21 cellular contexts compared by ENCODE assay signal in the genomic region with DNA sequence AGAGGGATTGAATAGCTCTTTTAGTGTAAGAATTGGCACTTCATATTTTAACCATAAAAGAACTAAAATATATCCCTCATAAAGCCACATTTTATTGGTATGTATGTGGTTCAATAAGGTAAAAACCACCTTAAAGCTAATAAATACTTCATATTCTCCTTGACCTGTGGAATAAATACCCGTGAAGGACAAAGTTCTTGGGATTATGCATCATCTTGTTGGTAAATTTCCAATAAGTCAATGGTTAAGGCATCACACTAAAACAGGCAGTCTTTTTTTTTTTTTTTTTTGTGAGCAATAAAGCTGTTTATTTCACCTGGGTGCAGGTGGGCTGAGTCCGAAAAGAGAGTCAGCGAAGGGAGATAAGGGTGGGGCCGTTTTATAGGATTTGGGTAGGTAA.
"Had no signal": no experiment of that assay in that cellular context is flagged by ENCODE, and none has a peak within 500 bp of the region (broad histone marks: within the 10 kb centered on the region; RNA-seq: fewer than 3 reads in every experiment).

No MANE protein-coding gene starts in this region.

- H3K9me3 ChIP-seq: gastrocnemius medialis, heart right ventricle, ovary, suprapubic skin, thyroid gland, upper lobe of left lung had no signal

- ATAC-seq: esophagus mucosa; gastrocnemius medialis; heart right ventricle; left cardiac atrium; natural killer cell treated with Interleukin-12 subunit alpha and Interleukin-12 subunit beta and Interleukin-15 and Interleukin-18, amount 100 ng/mL, for 72 hours; right cardiac atrium; stimulated activated effector memory CD8-positive, alpha-beta T cell treated with anti-CD3 and anti-CD28 coated beads, Interleukin-12 subunit alpha, Interleukin-12 subunit beta, amount 100 ng/mL, for 72 hours; stimulated activated naive CD8-positive, alpha-beta T cell treated with anti-CD3 and anti-CD28 coated beads, Interleukin-15, Interleukin-2, amounts not matched to agents 100 U/mL and 50 U/mL, for 24 hours had no signal

- H3K9ac ChIP-seq: neural progenitor cell had no signal

- H3K36me3 ChIP-seq: gastrocnemius medialis, heart right ventricle, neural progenitor cell, ovary, suprapubic skin, thyroid gland, upper lobe of left lung had no signal

- H3K36me3 Mint-ChIP-seq: immature natural killer cell; memory B cell; natural killer cell treated with Interleukin-12 subunit alpha and Interleukin-12 subunit beta and Interleukin-15 and Interleukin-18, amount 100 ng/mL, for 72 hours; neural progenitor cell; stimulated activated effector memory CD8-positive, alpha-beta T cell treated with anti-CD3 and anti-CD28 coated beads, Interleukin-12 subunit alpha, Interleukin-12 subunit beta, amount 100 ng/mL, for 72 hours had no signal

- H3K4me1 Mint-ChIP-seq: immature natural killer cell; memory B cell; neural progenitor cell; stimulated activated effector memory CD8-positive, alpha-beta T cell treated with anti-CD3 and anti-CD28 coated beads, Interleukin-12 subunit alpha, Interleukin-12 subunit beta, amount 100 ng/mL, for 72 hours had no signal

- H3K4me1 ChIP-seq: gastrocnemius medialis, neural progenitor cell, thyroid gland had no signal

- H3K27ac ChIP-seq: gastrocnemius medialis, heart right ventricle, neural progenitor cell, ovary, suprapubic skin, thyroid gland had no signal

- DNase-seq: effector memory CD4-positive, alpha-beta T cell; gastrocnemius medialis; heart right ventricle; hypothalamus; immature natural killer cell; left cardiac atrium; midbrain; nucleus accumbens; ovary; right cardiac atrium; stimulated activated CD4-positive, alpha-beta T cell treated with anti-CD3 and anti-CD28 coated beads, Interleukin-4, amount 100 ng/mL, for 1 hour; stimulated activated CD8-positive, alpha-beta memory T cell treated with anti-CD3 and anti-CD28 coated beads, Interleukin-4, amount 100 ng/mL, for 48 hours; stimulated activated naive CD8-positive, alpha-beta T cell treated with anti-CD3 and anti-CD28 coated beads, Interleukin-15, Interleukin-2, amounts not matched to agents 100 U/mL and 50 U/mL, for 24 hours; thyroid gland; upper lobe of left lung had no signal

- H3K4me3 ChIP-seq: gastrocnemius medialis, heart right ventricle, neural progenitor cell, ovary, suprapubic skin, thyroid gland had no signal

- H3K27me3 ChIP-seq: gastrocnemius medialis, heart right ventricle, neural progenitor cell, ovary, suprapubic skin, thyroid gland, upper lobe of left lung had no signal

- H3K27ac Mint-ChIP-seq: immature natural killer cell; memory B cell; natural killer cell treated with Interleukin-12 subunit alpha and Interleukin-12 subunit beta and Interleukin-15 and Interleukin-18, amount 100 ng/mL, for 72 hours; neural progenitor cell; stimulated activated effector memory CD8-positive, alpha-beta T cell treated with anti-CD3 and anti-CD28 coated beads, Interleukin-12 subunit alpha, Interleukin-12 subunit beta, amount 100 ng/mL, for 72 hours had no signal

- H3K4me3 Mint-ChIP-seq: immature natural killer cell; memory B cell; natural killer cell treated with Interleukin-12 subunit alpha and Interleukin-12 subunit beta and Interleukin-15 and Interleukin-18, amount 100 ng/mL, for 72 hours; neural progenitor cell; stimulated activated effector memory CD8-positive, alpha-beta T cell treated with anti-CD3 and anti-CD28 coated beads, Interleukin-12 subunit alpha, Interleukin-12 subunit beta, amount 100 ng/mL, for 72 hours had no signal

- H3K9me3 Mint-ChIP-seq: memory B cell, neural progenitor cell had no signal

- H3K27me3 Mint-ChIP-seq: natural killer cell treated with Interleukin-12 subunit alpha and Interleukin-12 subunit beta and Interleukin-15 and Interleukin-18, amount 100 ng/mL, for 72 hours had no signal
